In genomic region chr20:31710423-31711250, GRCh38 we compare ENCODE assay signal across 8 cellular contexts. TPM values are rescaled to one million over a fixed set of nuclear protein-coding genes. Genes with fewer than 3 reads are reported as not detected.
DNase-seq lines count a peak whose midpoint lies in the region; ATAC-seq, FAIRE-seq and TF ChIP-seq lines count a peak whose summit lies in the region.

No MANE protein-coding gene starts in this region.

- no peak for ATAC-seq in GM12878

- no peak for TF ChIP-seq CTCF in GM12878 (IDR thresholded peaks at IDR 0.05 in 2 of 3, conservative IDR thresholded peaks at IDR 0.05 in 1 of 3; ENCODE audit: control insufficient read depth in 2 of 3, extremely low read depth in 1 of 3, insufficient read depth in 1 of 3, low read depth in 3 of 3, low read length in 3 of 3)

- RAD21 ChIA-PET in GM12878 (lab: Charles Lee; ENCODE audit: unreplicated experiment): interaction anchor here (1.2 to 2.5 kb wide), 4 partner anchors 10 to 49 kb away, joined by 5 to 16 read pairs (median 6); partner anchors contain the start of gene BCL2L1

- in situ Hi-C loops in GM12878 (cut with MboI): no loop called here

- WGBS in GM12878 (ENCODE audit: insufficient coverage, insufficient replicate concordance, low lambda C conversion rate, missing lambda C conversion rate): 42% methylated on average over 5 of the region's 5 CpGs

- H3K9me3 ChIP-seq in BLaER1: no peaks in the 10 kb centered on the region
- no peaks in the 10 kb centered on the region; the same call in 2 of the 3 replicates for H3K9me3 ChIP-seq in GM12878 (replicated peaks; ENCODE audit: control insufficient read depth, insufficient read depth, low read length)
- no peaks in the 10 kb centered on the region for H3K9me3 ChIP-seq in muscle layer of duodenum (ENCODE audit: control insufficient read depth in 1 of 2, low read length in 2 of 2)

- H3K4me1 ChIP-seq in BLaER1: peaks cover 100% of the 10 kb centered on the region
- H3K4me1 ChIP-seq in GM12878 (ENCODE audit: control insufficient read depth, insufficient read depth, low read length): peaks cover 34% of the 10 kb centered on the region
- peaks cover 47 to 54% of the 10 kb centered on the region in 2 donors for H3K4me1 ChIP-seq in muscle layer of duodenum (ENCODE audit: control insufficient read depth in 1 of 2, insufficient read depth in 2 of 2, low read length in 2 of 2)

- SMC1A ChIA-PET in GM12878 (lab: Charles Lee; ENCODE audit: uncharacterized antibody, unreplicated experiment): interaction anchor here (0.8 to 2.4 kb wide), 6 partner anchors 10 to 49 kb away, joined by 3 to 8 read pairs (median 4); no protein-coding TSS in a partner anchor

- BruUV-seq in GM12878 (replicated peaks; lab: Mats Ljungman, UMichigan): no TSS peak

- no peak for TF ChIP-seq EP300 in GM12878 (IDR thresholded peaks at IDR 0.05; ENCODE audit: borderline replicate concordance in 1 of 2, control insufficient read depth in 1 of 2, low read depth in 2 of 2, low read length in 2 of 2)

- no peak for TF ChIP-seq RAD21 in GM12878 (IDR thresholded peaks at IDR 0.05; ENCODE audit: insufficient read depth, low read depth, low read length)

- peak overlapping the region; percentile 91 for H3K27ac ChIP-seq in BLaER1
- peak overlapping the region; percentile 34 for H3K27ac ChIP-seq in GM12878 (ENCODE audit: control insufficient read depth, insufficient read depth)
- H3K27ac ChIP-seq in muscle layer of duodenum (ENCODE audit: low read length): peak overlapping the region; percentile 35

- H3K4me2 ChIP-seq in BLaER1 (peak overlapping the region; percentile 46), GM12878 (ENCODE audit: control insufficient read depth, insufficient read depth) (no peak overlapping the region; the same call in 1 of the 2 replicates)

- TF ChIP-seq POLR2A in GM12878 (IDR thresholded peaks at IDR 0.05; ENCODE audit: low read depth, low read length): no peak

- H3K9ac ChIP-seq in BLaER1: 0 out of 2 replicates have a peak overlapping the region, but pooled peaks have one; percentile 43
- no peak overlapping the region for H3K9ac ChIP-seq in GM12878 (ENCODE audit: control insufficient read depth, insufficient read depth, low read length)

- no peak for FAIRE-seq in GM12878 (lab: Jason Lieb, UNC)
- no peak for FAIRE-seq in RCC 7860 (lab: Jason Lieb, UNC)

- no peaks in the 10 kb centered on the region for H3K27me3 ChIP-seq in BLaER1
- H3K27me3 ChIP-seq in GM12878 (replicated peaks in 1 of 2; ENCODE audit: control insufficient read depth in 2 of 2, insufficient read depth in 2 of 2, low read length in 1 of 2): no peaks in the 10 kb centered on the region
- no peaks in the 10 kb centered on the region for H3K27me3 ChIP-seq in muscle layer of duodenum (ENCODE audit: low read depth, low read length)

- intact Hi-C loops in GM12878 (cut with micrococcal nuclease; ENCODE audit: unreplicated experiment) (no loop called here), head of caudate nucleus (cut with DNase I) (no loop called here)

- H4K20me1 ChIP-seq in BLaER1 (peaks cover 54% of the 10 kb centered on the region; the same call in 1 of the 2 replicates), GM12878 (ENCODE audit: control insufficient read depth, insufficient read depth) (no peaks in the 10 kb centered on the region)

- H3K4me3 ChIP-seq in BLaER1 (no peak overlapping the region), GM12878 (no peak overlapping the region), muscle layer of duodenum (ENCODE audit: low read depth in 1 of 2, low read length in 2 of 2) (no peak overlapping the region)

- H3K36me3 ChIP-seq in BLaER1 (peaks cover 91% of the 10 kb centered on the region), GM12878 (ENCODE audit: control insufficient read depth in 2 of 2, insufficient read depth in 2 of 2, low read length in 1 of 2) (peaks cover 7 to 16% of the 10 kb centered on the region in 2 experiments), muscle layer of duodenum (ENCODE audit: control insufficient read depth in 1 of 2, insufficient read depth in 2 of 2, low read length in 2 of 2) (peaks cover 19 to 30% of the 10 kb centered on the region in 2 donors)

- H2AFZ ChIP-seq in GM12878 (ENCODE audit: control insufficient read depth, low read depth, low read length): no peak overlapping the region

- POLR2A ChIA-PET in GM12878 (lab: Charles Lee): interaction anchor here (1.1 to 2.3 kb wide), 3 partner anchors 10 to 139 kb away, joined by 3 to 6 read pairs (median 4); no protein-coding TSS in a partner anchor

- DNase-seq in NCI-H1105 treated with DMSO at 0.1 percent for 48 hours (lab: John Stamatoyannopoulos, UW): peak; percentile 98
- DNase-seq in GM12878 (ENCODE audit: low read depth, low spot score): no peak
- no peak for DNase-seq in RCC 7860 (ENCODE audit: low spot score)
- no peak for DNase-seq in EL
- DNase-seq in head of caudate nucleus: no peak
- DNase-seq in occipital lobe (lab: John Stamatoyannopoulos, UW): no peak

- CTCF ChIA-PET in GM12878 (lab: Yijun Ruan, JAX): interaction anchor here (0.8 to 25.1 kb wide), 5 partner anchors 10 to 50 kb away, joined by 3 to 254 read pairs (median 5); partner anchors contain the start of gene BCL2L1

- peaks cover 66% of the 10 kb centered on the region for H3K79me2 ChIP-seq in GM12878 (ENCODE audit: control insufficient read depth, insufficient read depth, low read length)

TF ChIP-seq in GM12878, 131 proteins besides CTCF, POLR2A, EP300 and RAD21 (continues in another document):
- no peak for TF ChIP-seq PAX5 (IDR thresholded peaks at IDR 0.05; ENCODE audit: borderline replicate concordance, low read depth, low read length)
- no peak for TF ChIP-seq MAX (IDR thresholded peaks at IDR 0.05; ENCODE audit: low read depth, low read length)
- TF ChIP-seq BACH1 (IDR thresholded peaks at IDR 0.05; ENCODE audit: borderline replicate concordance): no peak
- no peak for TF ChIP-seq ELK1 (IDR thresholded peaks at IDR 0.05; ENCODE audit: low read depth, low read length)
- no peak for TF ChIP-seq JUNB (IDR thresholded peaks at IDR 0.05)
- TF ChIP-seq IRF4 (IDR thresholded peaks at IDR 0.05; ENCODE audit: low read depth, low read length): no peak
- no peak for TF ChIP-seq FOS (IDR thresholded peaks at IDR 0.05; ENCODE audit: borderline replicate concordance, extremely low read depth, insufficient read length)

RNA-seq across cellular contexts. Expression of gene BCL2L1, which starts 12.0 kb away (rescaled TPM):
- total RNA-seq in GM12878 (2013; cell fraction: nucleolus; rRNA removed): 61.4 and 67.7 TPM in 2 replicates
- 61.7 and 67.5 TPM in 2 replicates for total RNA-seq in GM12878 (2014; rRNA removed)
- 38.6 and 39.0 TPM in 2 replicates for total RNA-seq in GM12878 (2014; rRNA removed; fragmentation: Illumina TruSeq; extraction: Trizol)
- 55.1 and 60.0 TPM in 2 replicates for total RNA-seq in GM12878 (2021)
- polyA plus RNA-seq in GM12878 (2011; ENCODE audit: low read depth): 13.0 TPM
- polyA plus RNA-seq in GM12878 (2011; rRNA removed): 34.0 and 48.0 TPM in 2 replicates
- 40.9 and 48.0 TPM in 2 replicates for polyA plus RNA-seq in GM12878 (2011; cell fraction: cytosol; rRNA removed)
- 27.0 and 32.1 TPM in 2 replicates for polyA plus RNA-seq in GM12878 (2011; cell fraction: nucleus; rRNA removed)
- polyA plus RNA-seq in GM12878 (2012): 22.9 and 26.3 TPM in 2 replicates
- 45.0 and 59.3 TPM in 2 replicates for polyA plus RNA-seq in GM12878 (2014; fragmentation: Illumina TruSeq; extraction: Trizol)
- polyA plus RNA-seq in GM12878 (2014; fragmentation: Nextera tagmentation; extraction: Ambion mirVana): 1 to 10 TPM in 1 of 2 experiments, under 1 TPM in 1; 0.63 to 3.4 TPM
- 64.1 and 67.7 TPM in 2 replicates for polyA plus RNA-seq in GM12878 (2014; rRNA removed)
- 10 to 100 TPM; 36.1 to 39.3 TPM for polyA plus RNA-seq in GM12878 (2016; fragmentation: Nextera tagmentation; extraction: Ambion mirVana)
- 28.4 and 43.1 TPM in 2 replicates for polyA minus RNA-seq in GM12878 (2011; rRNA and poly(A)+ RNA removed)
- 10.7 and 12.1 TPM in 2 replicates for polyA minus RNA-seq in GM12878 (2011; cell fraction: cytosol; rRNA and poly(A)+ RNA removed)
- 28.4 and 41.5 TPM in 2 replicates for polyA minus RNA-seq in GM12878 (2011; cell fraction: nucleus; rRNA and poly(A)+ RNA removed)
- 42.6 TPM for total RNA-seq in occipital lobe

RNA-seq across cellular contexts. Expression of gene TPX2, which starts 28.5 kb away (rescaled TPM):
- 35.7 and 36.7 TPM in 2 replicates for total RNA-seq in GM12878 (2013; cell fraction: nucleolus; rRNA removed)
- total RNA-seq in GM12878 (2014; rRNA removed): 84.4 and 96.5 TPM in 2 replicates
- 88.6 and 93.6 TPM in 2 replicates for total RNA-seq in GM12878 (2014; rRNA removed; fragmentation: Illumina TruSeq; extraction: Trizol)
- 101 and 104 TPM in 2 replicates for total RNA-seq in GM12878 (2021)
- polyA plus RNA-seq in GM12878 (2011; ENCODE audit: low read depth): 38.3 TPM
- polyA plus RNA-seq in GM12878 (2011; rRNA removed): 68.5 and 73.4 TPM in 2 replicates
- polyA plus RNA-seq in GM12878 (2011; cell fraction: cytosol; rRNA removed): 28.5 and 39.2 TPM in 2 replicates
- 284 and 348 TPM in 2 replicates for polyA plus RNA-seq in GM12878 (2011; cell fraction: nucleus; rRNA removed)
- polyA plus RNA-seq in GM12878 (2012): 45.1 and 52.6 TPM in 2 replicates
- 144 and 168 TPM in 2 replicates for polyA plus RNA-seq in GM12878 (2014; fragmentation: Illumina TruSeq; extraction: Trizol)
- polyA plus RNA-seq in GM12878 (2014; fragmentation: Nextera tagmentation; extraction: Ambion mirVana): 10 to 100 TPM; 29.7 to 40.7 TPM
- polyA plus RNA-seq in GM12878 (2014; rRNA removed): 61.7 and 62.9 TPM in 2 replicates
- polyA plus RNA-seq in GM12878 (2016; fragmentation: Nextera tagmentation; extraction: Ambion mirVana): 100 to 1,000 TPM; 120 to 123 TPM
- 49.3 and 54.1 TPM in 2 replicates for polyA minus RNA-seq in GM12878 (2011; rRNA and poly(A)+ RNA removed)
- polyA minus RNA-seq in GM12878 (2011; cell fraction: cytosol; rRNA and poly(A)+ RNA removed): 19.1 and 20.0 TPM in 2 replicates
- polyA minus RNA-seq in GM12878 (2011; cell fraction: nucleus; rRNA and poly(A)+ RNA removed): 79.5 and 103 TPM in 2 replicates
- 5.8 TPM for total RNA-seq in occipital lobe

Comparison
In these comparisons a context has a peak if more than half of its experiments do, and no peak if none do; other contexts are left out.
1. H3K27ac ChIP-seq: peak in every context shown above with its lines; median percentile 91 in BLaER1; 35 in muscle layer of duodenum; 34 in GM12878.